ENCODE assay signal across 21 cellular contexts in the genomic region with DNA sequence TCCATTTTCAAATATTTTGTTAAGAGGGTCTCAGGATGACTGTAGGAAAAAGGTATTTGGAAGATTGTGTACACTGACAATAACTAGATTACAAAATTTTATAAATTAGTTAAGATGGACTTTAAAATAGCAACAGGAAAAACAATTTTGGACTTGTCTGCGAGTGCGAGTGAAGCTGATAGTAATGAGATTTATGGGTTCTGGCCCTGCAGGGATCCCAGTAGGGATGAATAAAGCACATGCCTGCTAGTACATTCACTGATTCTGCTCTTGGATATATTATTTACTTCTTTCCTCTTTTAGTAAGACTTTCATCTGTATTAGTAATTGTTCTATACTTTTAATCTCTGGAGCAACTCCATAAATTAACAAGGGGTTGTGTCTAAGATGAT. TPM values are rescaled to one million over a fixed set of nuclear protein-coding genes. Genes with fewer than 3 reads are reported as not detected.
A peak's percentile ranks its signal among the peaks of the same experiment; 100 is the strongest.
DNase-seq lines count a peak whose midpoint lies in the region; ATAC-seq and TF ChIP-seq lines count a peak whose summit lies in the region.
"Had no signal": no experiment of that assay in that cellular context is flagged by ENCODE, and none has a peak within 500 bp of the region (broad histone marks: within the 10 kb centered on the region; RNA-seq: fewer than 3 reads in every experiment).

No MANE protein-coding gene starts in this region.

- peaks cover 83% of the 10 kb centered on the region for H3K4me1 Mint-ChIP-seq in activated CD4-positive, alpha-beta T cell treated with anti-CD3 and anti-CD28 coated beads for 36 hours
- peaks cover 33% of the 10 kb centered on the region for H3K4me1 Mint-ChIP-seq in mesothelial cell of epicardium

- peaks cover 6% of the 10 kb centered on the region; the same call in 1 of the 2 replicates for H3K36me3 ChIP-seq in DND-41 (ENCODE audit: insufficient read depth, low read length)

- peaks cover 25% of the 10 kb centered on the region for H3K4me1 ChIP-seq in DND-41 (ENCODE audit: insufficient read depth, low read length)
- H3K4me1 ChIP-seq: body of pancreas, foreskin keratinocyte had no signal

- POLR2A ChIA-PET in activated CD4-positive, alpha-beta T cell treated with anti-CD3 and anti-CD28 coated beads for 36 hours (lab: Charles Lee) = interaction anchor here (1.9 kb wide), 1 partner anchor 20 kb away, joined by 7 read pairs; no protein-coding TSS in a partner anchor

- peak overlapping the region; percentile 93 for H3K27ac Mint-ChIP-seq in activated CD4-positive, alpha-beta T cell treated with anti-CD3 and anti-CD28 coated beads for 36 hours
- H3K27ac Mint-ChIP-seq in activated naive CD4-positive, alpha-beta T cell treated with anti-CD3 and anti-CD28 coated beads, Interleukin-2, amount 50 U/mL, for 72 hours = peak overlapping the region; percentile 87 to 94
- H3K27ac Mint-ChIP-seq in mesothelial cell of epicardium = peak overlapping the region; percentile 40
- H3K27ac Mint-ChIP-seq: HFFc6 had no signal

- H3K27ac ChIP-seq in DND-41 (ENCODE audit: low read length) = peak overlapping the region; percentile 76
- H3K27ac ChIP-seq: body of pancreas, C4-2B, foreskin keratinocyte, KMS-11 had no signal

- H3K4me3 Mint-ChIP-seq in activated CD4-positive, alpha-beta T cell treated with anti-CD3 and anti-CD28 coated beads for 36 hours = peak overlapping the region; percentile 68
- H3K4me3 Mint-ChIP-seq in mesothelial cell of epicardium = no peak overlapping the region
- H3K4me3 Mint-ChIP-seq: HFFc6 had no signal

- ATAC-seq in activated CD4-positive, alpha-beta T cell treated with anti-CD3 and anti-CD28 coated beads for 36 hours = no peak
- no peak for ATAC-seq in DND-41 (ENCODE audit: insufficient read depth, low read depth)
- ATAC-seq in activated naive CD4-positive, alpha-beta T cell treated with anti-CD3 and anti-CD28 coated beads, Interleukin-2, amount 50 U/mL, for 72 hours = no peak
- ATAC-seq: body of pancreas, foreskin keratinocyte had no signal

- no peaks in the 10 kb centered on the region for H3K9me3 ChIP-seq in DND-41 (ENCODE audit: insufficient read depth, low read length, severe bottlenecking)
- H3K9me3 ChIP-seq: body of pancreas had no signal

- peaks cover 48% of the 10 kb centered on the region for H3K36me3 Mint-ChIP-seq in activated CD4-positive, alpha-beta T cell treated with anti-CD3 and anti-CD28 coated beads for 36 hours (ENCODE audit: low read depth)
- H3K36me3 Mint-ChIP-seq in activated naive CD4-positive, alpha-beta T cell treated with anti-CD3 and anti-CD28 coated beads, Interleukin-2, amount 50 U/mL, for 72 hours = peaks cover 20 to 40% of the 10 kb centered on the region in 2 donors
- no peaks in the 10 kb centered on the region for H3K36me3 Mint-ChIP-seq in mesothelial cell of epicardium

- H3K4me2 ChIP-seq in DND-41 (ENCODE audit: insufficient read depth, low read length) = peak overlapping the region; percentile 58
- H3K4me2 ChIP-seq: KMS-11 had no signal

- H4K20me1 ChIP-seq in DND-41 (ENCODE audit: insufficient read depth, low read length) = peaks cover 6% of the 10 kb centered on the region; the same call in 1 of the 2 replicates

- DNase-seq in activated CD4-positive, alpha-beta T cell treated with anti-CD3 and anti-CD28 coated beads for 36 hours = no peak
- no peak for DNase-seq in activated CD4-positive, alpha-beta T cell treated with anti-CD3 and anti-CD28 coated beads for 48 hours
- DNase-seq in DND-41 (no peak), mesothelial cell of epicardium (ENCODE audit: low spot score in 2 of 2, unreplicated experiment in 2 of 2) (no peak), retina (no peak), head of caudate nucleus (no peak), NCI-H187 treated with DMSO at 0.1 percent for 48 hours (lab: John Stamatoyannopoulos, UW) (no peak)
- no peak for DNase-seq in activated naive CD4-positive, alpha-beta T cell treated with anti-CD3 and anti-CD28 coated beads, Interleukin-2, amount 50 U/mL, for 72 hours (ENCODE audit: low spot score in 2 of 2)
- DNase-seq: activated CD4-positive, alpha-beta T cell treated with anti-CD3 and anti-CD28 coated beads for 1 hour; body of pancreas; foreskin keratinocyte; HFFc6; kidney; mesendoderm; NCI-H1048; NCI-H526; SHP77 treated with DMSO at 0.1 percent for 48 hours; stimulated activated naive CD4-positive, alpha-beta T cell treated with Interleukin-2 at 50 U/mL for 16 hours; trophoblast cell had no signal

- CTCF ChIA-PET in activated CD4-positive, alpha-beta T cell treated with anti-CD3 and anti-CD28 coated beads for 36 hours (lab: Charles Lee) = interaction anchor here (0.6 to 3.8 kb wide), 7 partner anchors 9 to 83 kb away, joined by 3 to 15 read pairs (median 6); no protein-coding TSS in a partner anchor

- TF ChIP-seq CTCF in DND-41 (IDR thresholded peaks at IDR 0.05; ENCODE audit: borderline replicate concordance, extremely low read depth, low read length, poor library complexity, severe bottlenecking) (no peak), mesothelial cell of epicardium (IDR thresholded peaks at IDR 0.05; ENCODE audit: unreplicated experiment) (no peak)

- no peaks in the 10 kb centered on the region for H3K27me3 ChIP-seq in DND-41 (ENCODE audit: insufficient read depth, low read length, poor library complexity)
- H3K27me3 ChIP-seq: body of pancreas, foreskin keratinocyte had no signal

- no peaks in the 10 kb centered on the region for H3K27me3 Mint-ChIP-seq in activated CD4-positive, alpha-beta T cell treated with anti-CD3 and anti-CD28 coated beads for 36 hours
- H3K27me3 Mint-ChIP-seq in mesothelial cell of epicardium (ENCODE audit: low read depth) = peaks cover 19% of the 10 kb centered on the region

- intact Hi-C loops in activated CD4-positive, alpha-beta T cell treated with anti-CD3 and anti-CD28 coated beads for 36 hours (cut with DNase I, micrococcal nuclease) = no loop called here
- intact Hi-C loops in head of caudate nucleus (cut with DNase I) = no loop called here

- no peak overlapping the region for H2AFZ ChIP-seq in DND-41 (ENCODE audit: low read depth, low read length)

- no peak overlapping the region for H3K4me3 ChIP-seq in DND-41 (ENCODE audit: low read depth in 1 of 2, low read length in 2 of 2)
- H3K4me3 ChIP-seq: body of pancreas had no signal

- H3K9me3 Mint-ChIP-seq in activated CD4-positive, alpha-beta T cell treated with anti-CD3 and anti-CD28 coated beads for 36 hours (ENCODE audit: low read depth) = no peaks in the 10 kb centered on the region
- H3K9me3 Mint-ChIP-seq in activated naive CD4-positive, alpha-beta T cell treated with anti-CD3 and anti-CD28 coated beads, Interleukin-2, amount 50 U/mL, for 72 hours = peaks cover 0 to 12% of the 10 kb centered on the region in 2 donors
- no peaks in the 10 kb centered on the region for H3K9me3 Mint-ChIP-seq in mesothelial cell of epicardium
- H3K9me3 Mint-ChIP-seq: HFFc6 had no signal

- H3K9ac ChIP-seq in DND-41 (ENCODE audit: low read depth, low read length) = no peak overlapping the region
- H3K9ac ChIP-seq: KMS-11 had no signal

- H3K79me2 ChIP-seq in DND-41 (ENCODE audit: insufficient read depth, low read length) = peaks cover 62% of the 10 kb centered on the region

RNA-seq across cellular contexts. Expression of a gene that starts 28.2 kb away (rescaled TPM):
- total RNA-seq in activated CD4-positive, alpha-beta T cell treated with anti-CD3 and anti-CD28 coated beads for 36 hours = 10 to 100 TPM; 73.3 to 77.0 TPM
- total RNA-seq in activated naive CD4-positive, alpha-beta T cell treated with anti-CD3 and anti-CD28 coated beads, Interleukin-2, amount 50 U/mL, for 72 hours = 100 to 1,000 TPM; 104 to 119 TPM
- 14.2 to 15.2 TPM (median 14.4 TPM) in 3 replicates for total RNA-seq in mesothelial cell of epicardium

Comparison
In these comparisons a context has a peak if more than half of its experiments do, and no peak if none do; other contexts are left out.
1. H3K27ac Mint-ChIP-seq: peak in every context shown above with its lines; median percentile 93 in activated CD4-positive, alpha-beta T cell treated with anti-CD3 and anti-CD28 coated beads for 36 hours; 90 in activated naive CD4-positive, alpha-beta T cell treated with anti-CD3 and anti-CD28 coated beads, Interleukin-2, amount 50 U/mL, for 72 hours; 40 in mesothelial cell of epicardium.